Comparison of ENCODE assay signal across 1 cellular context in the genomic region with DNA sequence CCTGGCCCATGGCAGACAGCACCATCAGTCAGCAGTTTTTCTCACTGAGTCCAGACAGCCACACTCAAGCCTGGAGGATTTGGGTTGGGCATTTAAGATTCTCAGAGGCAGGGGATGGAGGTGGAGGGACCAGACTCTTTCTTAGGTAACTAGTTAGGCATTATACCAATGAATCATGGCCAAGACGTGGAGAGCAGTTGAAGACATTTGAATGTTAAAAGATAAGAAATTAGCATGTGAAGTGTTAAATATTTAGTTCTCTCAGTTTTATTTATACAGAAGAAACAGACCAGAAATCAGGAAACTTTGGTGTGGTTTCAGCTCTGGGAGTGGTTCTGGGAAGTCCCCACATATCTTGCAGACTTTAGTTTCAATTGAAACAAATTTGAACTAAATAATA.
TF ChIP-seq lines count a peak whose summit lies in the region.

No MANE protein-coding gene starts in this region.

TF ChIP-seq in SK-N-SH treated with all-trans-retinoic acid at 6 μM for 48 hours, 23 proteins besides CTCF, POLR2A, EP300 and RAD21 (continued from another document):
- TF ChIP-seq, protein P1, sequence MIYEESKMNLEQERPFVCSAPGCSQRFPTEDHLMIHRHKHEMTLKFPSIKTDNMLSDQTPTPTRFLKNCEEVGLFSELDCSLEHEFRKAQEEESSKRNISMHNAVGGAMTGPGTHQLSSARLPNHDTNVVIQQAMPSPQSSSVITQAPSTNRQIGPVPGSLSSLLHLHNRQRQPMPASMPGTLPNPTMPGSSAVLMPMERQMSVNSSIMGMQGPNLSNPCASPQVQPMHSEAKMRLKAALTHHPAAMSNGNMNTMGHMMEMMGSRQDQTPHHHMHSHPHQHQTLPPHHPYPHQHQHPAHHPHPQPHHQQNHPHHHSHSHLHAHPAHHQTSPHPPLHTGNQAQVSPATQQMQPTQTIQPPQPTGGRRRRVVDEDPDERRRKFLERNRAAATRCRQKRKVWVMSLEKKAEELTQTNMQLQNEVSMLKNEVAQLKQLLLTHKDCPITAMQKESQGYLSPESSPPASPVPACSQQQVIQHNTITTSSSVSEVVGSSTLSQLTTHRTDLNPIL (CRISPR knock-in tag; IDR thresholded peaks at IDR 0.05; ENCODE audit: low read depth), result no peak
- no peak for TF ChIP-seq ZC3H10 (CRISPR knock-in tag; IDR thresholded peaks at IDR 0.05)
- no peak for TF ChIP-seq OSR1 (CRISPR knock-in tag; IDR thresholded peaks at IDR 0.05)
- no peak for TF ChIP-seq ZNF70 (CRISPR knock-in tag; IDR thresholded peaks at IDR 0.05)
